21 cellular contexts compared by ENCODE assay signal in genomic region chr5:38078161-38078560, GRCh38.
A peak's percentile ranks its signal among the peaks of the same experiment; 100 is the strongest.
DNase-seq lines count a peak whose midpoint lies in the region; TF ChIP-seq lines count a peak whose summit lies in the region.
"Had no signal": no experiment of that assay in that cellular context is flagged by ENCODE, and none has a peak within 500 bp of the region (broad histone marks: within the 10 kb centered on the region; RNA-seq: fewer than 3 reads in every experiment).

No MANE protein-coding gene starts in this region.

- H3K4me1 ChIP-seq in tibial artery, result no peaks in the 10 kb centered on the region
- H3K4me1 ChIP-seq: heart left ventricle, upper lobe of left lung had no signal

- peak; percentile 40 for DNase-seq in A172 (ENCODE audit: low spot score)
- peak; percentile 61 for DNase-seq in HT1080 (ENCODE audit: low read depth)
- peak; percentile 60 for DNase-seq in amniotic epithelial cell (ENCODE audit: low read depth)
- DNase-seq in foreskin fibroblast, result peak; percentile 7 to 31
- no peak for DNase-seq in tibial artery
- no peak for DNase-seq in cardiac septum (ENCODE audit: low spot score)
- DNase-seq in NCI-H2029 treated with DMSO at 0.1 percent for 48 hours (lab: John Stamatoyannopoulos, UW), result no peak
- no peak for DNase-seq in C1 segment of cervical spinal cord (lab: John Stamatoyannopoulos, UW)
- DNase-seq: activated CD4-positive, alpha-beta T cell treated with anti-CD3 and anti-CD28 coated beads, Interleukin-2, amount 50 U/mL, for 48 hours; activated gamma-delta T cell; caudate nucleus; GDM1; heart left ventricle; HFFc6; NCI-H187 treated with DMSO at 0.1 percent for 48 hours; NCI-H345; stimulated activated CD4-positive, alpha-beta T cell treated with anti-CD3 and anti-CD28 coated beads, Interleukin-12 subunit alpha, Interleukin-12 subunit beta, amount 100 ng/mL, for 4 hours; T-helper 17 cell; upper lobe of left lung had no signal

- H3K9me3 ChIP-seq in tibial artery, result peaks cover 0 to 4% (median 0%) of the 10 kb centered on the region in 3 donors
- H3K9me3 ChIP-seq: heart left ventricle, upper lobe of left lung had no signal

- no peak overlapping the region for H3K4me3 ChIP-seq in foreskin fibroblast (ENCODE audit: low read depth in 1 of 2, low read length in 2 of 2)
- H3K4me3 ChIP-seq in tibial artery, result no peak overlapping the region
- H3K4me3 ChIP-seq: heart left ventricle, K562, upper lobe of left lung had no signal

- no peaks in the 10 kb centered on the region for H3K27me3 ChIP-seq in tibial artery
- H3K27me3 ChIP-seq: heart left ventricle, upper lobe of left lung had no signal

- no peak for TF ChIP-seq CTCF in foreskin fibroblast (IDR thresholded peaks at IDR 0.05; ENCODE audit: low read depth, low read length)
- no peak for TF ChIP-seq CTCF in tibial artery (IDR thresholded peaks at IDR 0.05)

- intact Hi-C loops in tibial artery (cut with DNase I; ENCODE audit: low total_unique reads) (no loop called here), cardiac septum (cut with DNase I) (no loop called here)

- no peaks in the 10 kb centered on the region for H3K36me3 ChIP-seq in tibial artery
- H3K36me3 ChIP-seq: heart left ventricle, upper lobe of left lung had no signal

- H3K27ac ChIP-seq in tibial artery, result no peak overlapping the region
- H3K27ac ChIP-seq: heart left ventricle, HL-60, upper lobe of left lung had no signal

Comparison
In these comparisons a context has a peak if more than half of its experiments do, and no peak if none do; other contexts are left out.
1. DNase-seq: peak in A172 (single experiment), HT1080 (single experiment), amniotic epithelial cell (single experiment) and foreskin fibroblast (2 of 2); none in tibial artery (0 of 2), cardiac septum (single experiment), NCI-H2029 treated with DMSO at 0.1 percent for 48 hours (single experiment) and C1 segment of cervical spinal cord (0 of 14).